19 cellular contexts compared by ENCODE assay signal in the genomic region with DNA sequence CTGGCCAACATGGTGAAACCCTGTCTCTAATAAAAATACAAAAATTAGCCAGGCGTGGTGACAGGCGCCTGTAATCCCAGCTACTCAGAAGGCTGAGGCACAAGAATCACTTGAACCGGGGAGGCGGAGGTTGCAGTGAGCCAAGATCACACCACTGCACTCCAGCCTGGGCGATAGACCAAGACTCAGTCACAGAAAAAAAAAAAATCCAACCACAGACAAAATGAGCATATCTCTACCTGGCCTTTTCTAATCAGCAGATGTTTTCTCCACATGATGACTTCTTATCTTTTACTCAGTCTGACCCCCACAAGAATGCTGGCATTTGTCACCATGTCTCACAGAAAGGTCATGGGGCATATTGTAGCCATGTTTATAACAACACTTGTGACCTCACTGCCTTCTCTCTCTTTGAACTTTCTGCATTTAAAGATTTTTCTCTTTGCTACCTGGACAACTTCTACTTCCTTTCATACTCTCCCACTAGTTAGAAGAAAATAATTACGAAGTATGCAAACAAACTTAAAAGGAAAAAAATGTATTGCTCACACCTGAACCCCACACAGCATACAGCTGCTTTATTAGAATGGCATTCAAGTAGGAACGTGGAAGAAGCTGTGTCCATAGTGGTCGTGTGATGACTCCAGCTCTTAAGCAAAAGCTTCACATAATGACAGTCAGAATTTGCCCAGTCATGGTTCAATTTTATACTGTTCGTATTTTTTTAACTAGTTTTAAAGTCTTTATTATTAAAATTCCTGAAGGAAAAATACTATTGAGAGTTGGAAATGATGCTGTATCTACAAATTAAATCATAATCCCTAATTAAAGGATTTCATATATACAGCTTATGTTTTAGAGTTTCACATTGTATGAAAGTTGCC.
"Had no signal": no experiment of that assay in that cellular context is flagged by ENCODE, and none has a peak within 500 bp of the region (broad histone marks: within the 10 kb centered on the region; RNA-seq: fewer than 3 reads in every experiment).

No MANE protein-coding gene starts in this region.

- H3K36me3 Mint-ChIP-seq: activated CD4-positive, alpha-beta memory T cell treated with anti-CD3 and anti-CD28 coated beads for 36 hours; activated naive CD8-positive, alpha-beta T cell; natural killer cell treated with Interleukin-12 subunit alpha and Interleukin-12 subunit beta and Interleukin-15 and Interleukin-18, amount 100 ng/mL, for 72 hours had no signal

- FAIRE-seq: islet of Langerhans had no signal

- H3K27ac Mint-ChIP-seq: activated B cell treated with CpG ODN at 0.5 μM for 24 hours; activated CD4-positive, alpha-beta memory T cell treated with anti-CD3 and anti-CD28 coated beads for 36 hours; activated naive CD8-positive, alpha-beta T cell; activated T-helper 1 cell treated with anti-CD3 and anti-CD28 coated beads, Interleukin-12 subunit alpha, Interleukin-12 subunit beta, Interleukin-2, Interleukin-4 antibody, amounts not matched to agents 30 ng/mL and 10 ng/mL and 1 ng/mL, durations not matched to agents 14 hours and 24 hours and 36 hours; effector memory CD8-positive, alpha-beta T cell; natural killer cell treated with Interleukin-12 subunit alpha and Interleukin-12 subunit beta and Interleukin-15 and Interleukin-18, amount 100 ng/mL, for 72 hours; stimulated activated naive CD8-positive, alpha-beta T cell treated with anti-CD3 and anti-CD28 coated beads, Interleukin-15, amount 100 ng/mL, for 72 hours; type B pancreatic cell had no signal

- H3K27me3 Mint-ChIP-seq: activated B cell treated with CpG ODN at 0.5 μM for 24 hours; activated naive CD8-positive, alpha-beta T cell; stimulated activated naive CD8-positive, alpha-beta T cell treated with anti-CD3 and anti-CD28 coated beads, Interleukin-15, amount 100 ng/mL, for 72 hours; type B pancreatic cell had no signal

- H3K27me3 ChIP-seq: foreskin keratinocyte, suprapubic skin had no signal

- H3K9me3 Mint-ChIP-seq: activated B cell treated with CpG ODN at 0.5 μM for 24 hours; activated CD4-positive, alpha-beta memory T cell treated with anti-CD3 and anti-CD28 coated beads for 36 hours; activated T-helper 1 cell treated with anti-CD3 and anti-CD28 coated beads, Interleukin-12 subunit alpha, Interleukin-12 subunit beta, Interleukin-2, Interleukin-4 antibody, amounts not matched to agents 30 ng/mL and 10 ng/mL and 1 ng/mL, durations not matched to agents 14 hours and 24 hours and 36 hours; effector memory CD8-positive, alpha-beta T cell; natural killer cell treated with Interleukin-12 subunit alpha and Interleukin-12 subunit beta and Interleukin-15 and Interleukin-18, amount 100 ng/mL, for 72 hours; stimulated activated naive CD8-positive, alpha-beta T cell treated with anti-CD3 and anti-CD28 coated beads, Interleukin-15, amount 100 ng/mL, for 72 hours; type B pancreatic cell had no signal

- H3K4me1 Mint-ChIP-seq: activated B cell treated with CpG ODN at 0.5 μM for 24 hours; stimulated activated naive CD8-positive, alpha-beta T cell treated with anti-CD3 and anti-CD28 coated beads, Interleukin-15, amount 100 ng/mL, for 72 hours had no signal

- H3K4me3 ChIP-seq: lower lobe of right lung, prostate gland, suprapubic skin had no signal

- H3K9me3 ChIP-seq: lower lobe of right lung, prostate gland, suprapubic skin had no signal

- H3K27ac ChIP-seq: foreskin keratinocyte, lower lobe of right lung, prostate gland, suprapubic skin had no signal

- H3K36me3 ChIP-seq: prostate gland had no signal

- ATAC-seq: effector memory CD8-positive, alpha-beta T cell; foreskin keratinocyte; left colon; lower lobe of right lung; natural killer cell treated with Interleukin-12 subunit alpha and Interleukin-12 subunit beta and Interleukin-15 and Interleukin-18, amount 100 ng/mL, for 72 hours; right cardiac atrium; stimulated activated naive CD8-positive, alpha-beta T cell treated with anti-CD3 and anti-CD28 coated beads, Interleukin-15, amount 100 ng/mL, for 72 hours had no signal

- H3K4me1 ChIP-seq: foreskin keratinocyte, lower lobe of right lung, prostate gland, suprapubic skin had no signal

- DNase-seq: activated B cell treated with CpG ODN at 0.5 μM for 24 hours; activated CD4-positive, alpha-beta memory T cell treated with anti-CD3 and anti-CD28 coated beads for 36 hours; activated CD4-positive, alpha-beta T cell treated with anti-CD3 and anti-CD28 coated beads for 4 hours; activated T-cell treated with anti-CD3 and anti-CD28 coated beads for 4 hours; dermis blood vessel endothelial cell; effector memory CD8-positive, alpha-beta T cell; foreskin keratinocyte; hippocampal formation; left colon; lower lobe of right lung; right cardiac atrium; stimulated activated naive CD8-positive, alpha-beta T cell treated with anti-CD3 and anti-CD28 coated beads, Interleukin-15, amount 100 ng/mL, for 72 hours had no signal

- H3K4me3 Mint-ChIP-seq: activated B cell treated with CpG ODN at 0.5 μM for 24 hours; activated CD4-positive, alpha-beta memory T cell treated with anti-CD3 and anti-CD28 coated beads for 36 hours; activated naive CD8-positive, alpha-beta T cell; activated T-helper 1 cell treated with anti-CD3 and anti-CD28 coated beads, Interleukin-12 subunit alpha, Interleukin-12 subunit beta, Interleukin-2, Interleukin-4 antibody, amounts not matched to agents 30 ng/mL and 10 ng/mL and 1 ng/mL, durations not matched to agents 14 hours and 24 hours and 36 hours; effector memory CD8-positive, alpha-beta T cell; natural killer cell treated with Interleukin-12 subunit alpha and Interleukin-12 subunit beta and Interleukin-15 and Interleukin-18, amount 100 ng/mL, for 72 hours; stimulated activated naive CD8-positive, alpha-beta T cell treated with anti-CD3 and anti-CD28 coated beads, Interleukin-15, amount 100 ng/mL, for 72 hours; type B pancreatic cell had no signal
